ENCODE assay signal across 1 cellular context in genomic region chr9:123469231-123469630, GRCh38.
TF ChIP-seq lines count a peak whose summit lies in the region.

No MANE protein-coding gene starts in this region.

TF ChIP-seq in HepG2, 621 proteins besides CTCF, POLR2A, EP300 and RAD21 (continued from another document):
- no peak for TF ChIP-seq ZSCAN21 (CRISPR knock-in tag; IDR thresholded peaks at IDR 0.05; ENCODE audit: borderline replicate concordance)
- no peak for TF ChIP-seq NFATC3 (CRISPR knock-in tag; IDR thresholded peaks at IDR 0.05)
- TF ChIP-seq MTF1 (CRISPR knock-in tag; IDR thresholded peaks at IDR 0.05), result no peak
- TF ChIP-seq ZBTB44 (CRISPR knock-in tag; IDR thresholded peaks at IDR 0.05), result no peak
- no peak for TF ChIP-seq ZNF772 (CRISPR knock-in tag; IDR thresholded peaks at IDR 0.05)
- TF ChIP-seq ZNF44 (CRISPR knock-in tag; IDR thresholded peaks at IDR 0.05), result no peak
- no peak for TF ChIP-seq ZBTB4 (CRISPR knock-in tag; IDR thresholded peaks at IDR 0.05; ENCODE audit: borderline replicate concordance)
- no peak for TF ChIP-seq TBX3 (IDR thresholded peaks at IDR 0.05; ENCODE audit: borderline replicate concordance)
- TF ChIP-seq SRSF4 (IDR thresholded peaks at IDR 0.05; ENCODE audit: low read depth, low read length, poor library complexity, severe bottlenecking), result no peak
